Comparison of ENCODE assay signal across 1 cellular context in genomic region chr15:90033006-90033405, GRCh38.
TF ChIP-seq lines count a peak whose summit lies in the region.

No MANE protein-coding gene starts in this region.

TF ChIP-seq in HepG2, 621 proteins besides CTCF, POLR2A, EP300 and RAD21 (continued from another document):
- TF ChIP-seq AFF4 (CRISPR knock-in tag; IDR thresholded peaks at IDR 0.05): no peak
- TF ChIP-seq ZBED4 (CRISPR knock-in tag; IDR thresholded peaks at IDR 0.05; ENCODE audit: borderline replicate concordance): no peak
- TF ChIP-seq NR1H2 (CRISPR knock-in tag; IDR thresholded peaks at IDR 0.05; ENCODE audit: borderline replicate concordance, low read depth): no peak
- no peak for TF ChIP-seq REL (CRISPR knock-in tag; conservative IDR thresholded peaks at IDR 0.05)
- no peak for TF ChIP-seq TAF1 (CRISPR knock-in tag; IDR thresholded peaks at IDR 0.05)
- TF ChIP-seq ZNF567 (CRISPR knock-in tag; IDR thresholded peaks at IDR 0.05; ENCODE audit: borderline replicate concordance): no peak
- no peak for TF ChIP-seq EEA1 (CRISPR knock-in tag; IDR thresholded peaks at IDR 0.05; ENCODE audit: borderline replicate concordance)
- TF ChIP-seq ZNF678 (CRISPR knock-in tag; IDR thresholded peaks at IDR 0.05): no peak
- no peak for TF ChIP-seq ZFP62 (CRISPR knock-in tag; IDR thresholded peaks at IDR 0.05)
- no peak for TF ChIP-seq ZNF354B (CRISPR knock-in tag; IDR thresholded peaks at IDR 0.05)
- TF ChIP-seq JUND (CRISPR knock-in tag; IDR thresholded peaks at IDR 0.05): no peak
- no peak for TF ChIP-seq GZF1 (CRISPR knock-in tag; IDR thresholded peaks at IDR 0.05)
- no peak for TF ChIP-seq NFRKB (IDR thresholded peaks at IDR 0.05)
